8 cellular contexts compared by ENCODE assay signal in genomic region chr16:57734925-57735754, GRCh38. TPM values are rescaled to one million over a fixed set of nuclear protein-coding genes. Genes with fewer than 3 reads are reported as not detected.
DNase-seq lines count a peak whose midpoint lies in the region; ATAC-seq and TF ChIP-seq lines count a peak whose summit lies in the region.

No MANE protein-coding gene starts in this region.

- DNase-seq in NCI-H146 treated with DMSO at 0.1 percent for 48 hours (lab: John Stamatoyannopoulos, UW; ENCODE audit: unreplicated experiment): peak; percentile 98
- DNase-seq in T-helper 1 cell: peak; percentile 94 to 100 (median 96)
- DNase-seq in amygdala (lab: John Stamatoyannopoulos, UW): peak; percentile 92 to 100 (median 99)
- DNase-seq in left cardiac atrium: peak; percentile 99
- DNase-seq in posterior cingulate gyrus: peak; percentile 96 to 100 (median 99)
- peak; percentile 97 to 99 for DNase-seq in upper lobe of left lung

- intact Hi-C loops in left cardiac atrium (cut with DNase I): no loop called here
- intact Hi-C loops in posterior cingulate gyrus (cut with DNase I): no loop called here

- no peaks in the 10 kb centered on the region for H3K27me3 ChIP-seq in upper lobe of left lung

- H3K9me3 ChIP-seq in upper lobe of left lung: no peaks in the 10 kb centered on the region

- TF ChIP-seq EP300 in upper lobe of left lung (IDR thresholded peaks at IDR 0.05): no peak

- peak; percentile 73 for TF ChIP-seq POLR2A in GM15510 (IDR thresholded peaks at IDR 0.05; ENCODE audit: borderline replicate concordance, extremely low read depth, insufficient read length)
- TF ChIP-seq POLR2A in upper lobe of left lung (IDR thresholded peaks at IDR 0.05): peak in 1 of 4 donors; percentile 75

- H3K36me3 ChIP-seq in upper lobe of left lung: no peaks in the 10 kb centered on the region

- peaks cover 13 to 25% (median 20%) of the 10 kb centered on the region in 4 donors for H3K4me1 ChIP-seq in upper lobe of left lung

- TF ChIP-seq CTCF in upper lobe of left lung (IDR thresholded peaks at IDR 0.05): no peak

- peak overlapping the region; percentile 72 to 97 (median 88) for H3K4me3 ChIP-seq in upper lobe of left lung

- 0 to 1% methylated on average over 17 to 41 of the region's 45 CpGs for WGBS in upper lobe of left lung, 2 donors

- peak; percentile 79 for ATAC-seq in HG02884 (IDR thresholded peaks at IDR 0.05; ENCODE audit: unreplicated experiment)
- ATAC-seq in left cardiac atrium: peak; percentile 96
- peak; percentile 96 to 98 for ATAC-seq in upper lobe of left lung (ENCODE audit: low FRiP score in 2 of 2)

- H3K27ac ChIP-seq in upper lobe of left lung: peak overlapping the region; percentile 83 to 91 (median 89)

RNA-seq across cellular contexts. Expression of gene KATNB1, which starts 0.4 kb away (rescaled TPM):
- total RNA-seq in left cardiac atrium: 10 to 100 TPM; 11.2 to 11.7 TPM
- 10 to 100 TPM; 19.6 to 26.6 (median 21.5) TPM for total RNA-seq in upper lobe of left lung

RNA-seq across cellular contexts. Expression of gene DRC7, which starts 40.5 kb away (rescaled TPM):
- total RNA-seq in left cardiac atrium (not detected), upper lobe of left lung (10 to 100 TPM in 2 of 6 donors, 1 to 10 TPM in 4; 1.2 to 15.9 (median 7.8) TPM)

Comparison
In these comparisons a context has a peak if more than half of its experiments do, and no peak if none do; other contexts are left out.
1. Peak in every context shown above with its lines: DNase-seq, ATAC-seq, H3K4me3 ChIP-seq and H3K27ac ChIP-seq.